27 cellular contexts compared by ENCODE assay signal in genomic region chr3:116848402-116848801, GRCh38.
"Had no signal": no experiment of that assay in that cellular context is flagged by ENCODE, and none has a peak within 500 bp of the region (broad histone marks: within the 10 kb centered on the region; RNA-seq: fewer than 3 reads in every experiment).

No MANE protein-coding gene starts in this region.

- ATAC-seq: natural killer cell; pancreas; right cardiac atrium; sciatic nerve; stimulated activated effector memory CD8-positive, alpha-beta T cell treated with anti-CD3 and anti-CD28 coated beads, Interleukin-12 subunit alpha, Interleukin-12 subunit beta, amount 100 ng/mL, for 72 hours had no signal

- H3K27ac Mint-ChIP-seq: mesothelial cell of epicardium; naive B cell; natural killer cell; nephron progenitor cell; neural progenitor cell; stimulated activated effector memory CD8-positive, alpha-beta T cell treated with anti-CD3 and anti-CD28 coated beads, Interleukin-12 subunit alpha, Interleukin-12 subunit beta, amount 100 ng/mL, for 72 hours; stimulated activated naive CD8-positive, alpha-beta T cell treated with anti-CD3 and anti-CD28 coated beads, Interleukin-15, Interleukin-2, amounts not matched to agents 100 ng/mL and 50 ng/mL, for 24 hours; type B pancreatic cell had no signal

- H3K9me3 ChIP-seq: left ventricle myocardium inferior, neutrophil, pancreas, prostate gland, suprapubic skin, thoracic aorta, tibial artery, uterus had no signal

- H3K4me3 ChIP-seq: left ventricle myocardium inferior, lung, neural progenitor cell, pancreas, prostate gland, skin epidermis, suprapubic skin, thoracic aorta, tibial artery, uterus had no signal

- DNase-seq: hippocampal formation; islet precursor cell; left ventricle myocardium inferior; naive B cell; natural killer cell; nephron progenitor cell; pancreas; posterior cingulate gyrus; retina; right cardiac atrium; stimulated activated CD4-positive, alpha-beta T cell treated with anti-CD3 and anti-CD28 coated beads, Interleukin-12 subunit alpha, Interleukin-12 subunit beta, amount 100 ng/mL, for 4 hours; stimulated activated CD4-positive, alpha-beta T cell treated with anti-CD3 and anti-CD28 coated beads, Interleukin-4, amount 100 ng/mL, for 24 hours; stimulated activated naive CD4-positive, alpha-beta T cell; tibial artery; uterus had no signal

- H2AFZ ChIP-seq: neural progenitor cell had no signal

- H3K27me3 Mint-ChIP-seq: stimulated activated naive CD8-positive, alpha-beta T cell treated with anti-CD3 and anti-CD28 coated beads, Interleukin-15, Interleukin-2, amounts not matched to agents 100 ng/mL and 50 ng/mL, for 24 hours; type B pancreatic cell had no signal

- H3K4me2 ChIP-seq: neural progenitor cell had no signal

- H3K36me3 ChIP-seq: left ventricle myocardium inferior, neural progenitor cell, neutrophil, pancreas, prostate gland, suprapubic skin, thoracic aorta, tibial artery, uterus had no signal

- H3K27me3 ChIP-seq: neural progenitor cell, neutrophil, pancreas, suprapubic skin, tibial artery, uterus had no signal

- H3K4me1 Mint-ChIP-seq: mesothelial cell of epicardium; naive B cell; natural killer cell; nephron progenitor cell; stimulated activated effector memory CD8-positive, alpha-beta T cell treated with anti-CD3 and anti-CD28 coated beads, Interleukin-12 subunit alpha, Interleukin-12 subunit beta, amount 100 ng/mL, for 72 hours had no signal

- H3K9me3 Mint-ChIP-seq: nephron progenitor cell, type B pancreatic cell had no signal

- H3K4me1 ChIP-seq: left ventricle myocardium inferior, pancreas, prostate gland, suprapubic skin, tibial artery, uterus had no signal

- H3K9ac ChIP-seq: neural progenitor cell had no signal

- H3K4me3 Mint-ChIP-seq: mesothelial cell of epicardium; naive B cell; natural killer cell; nephron progenitor cell; neural progenitor cell; stimulated activated effector memory CD8-positive, alpha-beta T cell treated with anti-CD3 and anti-CD28 coated beads, Interleukin-12 subunit alpha, Interleukin-12 subunit beta, amount 100 ng/mL, for 72 hours; stimulated activated naive CD8-positive, alpha-beta T cell treated with anti-CD3 and anti-CD28 coated beads, Interleukin-15, Interleukin-2, amounts not matched to agents 100 ng/mL and 50 ng/mL, for 24 hours; type B pancreatic cell had no signal

- H3K27ac ChIP-seq: left ventricle myocardium inferior, neural progenitor cell, neutrophil, pancreas, prostate gland, skin epidermis, suprapubic skin, thoracic aorta, tibial artery, uterus had no signal

- H3K36me3 Mint-ChIP-seq: mesothelial cell of epicardium; naive B cell; natural killer cell; neural progenitor cell; stimulated activated effector memory CD8-positive, alpha-beta T cell treated with anti-CD3 and anti-CD28 coated beads, Interleukin-12 subunit alpha, Interleukin-12 subunit beta, amount 100 ng/mL, for 72 hours; type B pancreatic cell had no signal
